ENCODE assay signal across 1 cellular context in genomic region chr14:31543969-31544799, GRCh38.
TF ChIP-seq lines count a peak whose summit lies in the region.

No MANE protein-coding gene starts in this region.

TF ChIP-seq in HCT116, 20 proteins besides CTCF, POLR2A, EP300 and RAD21 (continued from another document):
- no peak for TF ChIP-seq ZBTB33 (IDR thresholded peaks at IDR 0.05; ENCODE audit: extremely low read depth, insufficient replicate concordance, low read length)
- no peak for TF ChIP-seq ATF3 (IDR thresholded peaks at IDR 0.05)
- TF ChIP-seq EGR1 (IDR thresholded peaks at IDR 0.05; ENCODE audit: low read depth): no peak
- TF ChIP-seq SIN3A (IDR thresholded peaks at IDR 0.05; ENCODE audit: low read depth): no peak
- no peak for TF ChIP-seq CEBPB (IDR thresholded peaks at IDR 0.05; ENCODE audit: low read depth)
- no peak for TF ChIP-seq YY1 (IDR thresholded peaks at IDR 0.05; ENCODE audit: extremely low read depth, insufficient replicate concordance, low read depth, low read length)
- TF ChIP-seq EZH2 (IDR thresholded peaks at IDR 0.05): no peak
- no peak for TF ChIP-seq MAX (IDR thresholded peaks at IDR 0.05)
- no peak for TF ChIP-seq SRF (IDR thresholded peaks at IDR 0.05; ENCODE audit: low read depth)
- TF ChIP-seq ZFX (IDR thresholded peaks at IDR 0.05): no peak
